In the genomic region with DNA sequence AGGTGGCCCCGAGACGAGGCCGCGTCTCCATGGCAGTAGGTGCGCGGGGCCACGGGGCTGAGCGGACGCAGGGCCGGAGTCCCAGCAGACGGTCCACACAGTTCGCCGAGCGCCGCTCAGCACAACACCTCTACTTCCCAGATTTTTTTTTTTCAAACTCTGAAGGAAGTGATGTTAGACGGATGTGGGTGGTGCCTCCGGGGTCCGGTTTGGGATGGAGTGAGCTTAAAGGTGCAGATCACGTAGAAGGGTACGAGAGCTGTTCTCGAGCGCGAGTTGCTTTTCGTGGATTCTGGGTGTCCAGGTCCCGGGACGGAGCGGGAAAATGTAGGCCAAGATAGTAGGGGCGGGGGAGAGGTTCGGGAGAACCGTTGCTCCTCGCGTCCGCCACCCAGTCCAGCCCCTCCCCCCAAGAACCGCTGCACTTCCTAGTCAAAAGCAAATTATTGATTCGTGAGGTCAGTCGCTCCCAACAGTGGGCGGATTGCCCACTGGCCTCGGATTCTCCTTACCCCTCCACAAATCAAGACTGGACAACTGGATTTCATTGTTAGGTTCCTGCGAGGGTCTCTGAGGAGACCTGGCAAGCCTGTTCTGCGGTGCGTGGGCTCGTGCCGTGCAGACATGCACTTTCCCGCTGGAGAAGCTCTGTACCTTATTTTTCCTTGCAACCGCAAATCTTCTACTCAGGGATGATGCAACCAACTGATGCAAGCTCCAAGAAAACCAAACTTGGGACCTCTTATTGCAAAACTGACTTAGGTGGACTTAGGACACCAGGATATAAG, we compare ENCODE assay signal across 8 cellular contexts. TPM values are rescaled to one million over a fixed set of nuclear protein-coding genes. Genes with fewer than 3 reads are reported as not detected.
DNase-seq lines count a peak whose midpoint lies in the region; ATAC-seq and TF ChIP-seq lines count a peak whose summit lies in the region.

Gene TXNDC12, minus strand, starts transcription at position 126 of the 788 bp plus-strand sequence. Its CDS starts 95 bp downstream, at position 31.

- H3K4me1 ChIP-seq in heart right ventricle: peaks cover 2 to 53% (median 37%) of the 10 kb centered on the region in 9 donors

- H3K9me3 ChIP-seq in heart right ventricle: no peaks in the 10 kb centered on the region

- TF ChIP-seq CTCF in GM12864 (IDR thresholded peaks at IDR 0.05; ENCODE audit: low read depth, low read length, missing control alignments) (no peak), heart right ventricle (IDR thresholded peaks at IDR 0.05) (no peak)

- ATAC-seq in HG02798 (IDR thresholded peaks at IDR 0.05; ENCODE audit: poor library complexity, unreplicated experiment) (peak; percentile 52), heart right ventricle (peak; percentile 81 to 95 (median 88))

- H3K36me3 ChIP-seq in heart right ventricle: peaks cover 0 to 38% (median 4%) of the 10 kb centered on the region in 9 donors

- no peaks in the 10 kb centered on the region for H3K27me3 ChIP-seq in heart right ventricle

- WGBS in heart right ventricle, 2 donors: 0 to 1% methylated on average over 45 of the region's 45 CpGs

- DNase-seq in GM12864 (ENCODE audit: low read depth) (peak; percentile 72), NCI-H146 treated with DMSO at 0.1 percent for 48 hours (lab: John Stamatoyannopoulos, UW; ENCODE audit: unreplicated experiment) (peak; percentile 88), amniotic epithelial cell (ENCODE audit: low read depth) (peak; percentile 94), heart right ventricle (peak; percentile 75 to 86), posterior cingulate gyrus (peak; percentile 71 to 98 (median 79)), ureter (ENCODE audit: low spot score) (peak; percentile 88)

- intact Hi-C loops in T-helper 1 cell treated with Interleukin-12 subunit alpha and Interleukin-12 subunit beta and Interleukin-4 antibody, amounts not matched to agents 30 ng/mL and 1 ng/mL, for 36 hours (cut with micrococcal nuclease): loop anchor here (1.0 to 10.0 kb wide), 10 partner anchors 240 to 1272 kb away; partner anchors contain the start of genes ECHDC2, EPS15, LRP8 and ORC1
- intact Hi-C loops in heart right ventricle (cut with DNase I): loop anchor here in 1 of 10 donors (5.0 kb wide), 1 partner anchor 178 kb away; the partner anchor contains the start of gene NRDC
- intact Hi-C loops in posterior cingulate gyrus (cut with DNase I): loop anchor here (10.0 kb wide), 1 partner anchor 640 kb away; the partner anchor contains the start of gene COA7

- H3K4me3 ChIP-seq in GM12864 (ENCODE audit: low read depth, low read length) (peak within 1 kb of the TSS; percentile 85), heart right ventricle (peak within 1 kb of the TSS; percentile 67 to 99 (median 90))

- peak within 1 kb of the TSS; percentile 73 to 97 (median 90) for H3K27ac ChIP-seq in heart right ventricle

RNA-seq across cellular contexts. Expression of gene TXNDC12, which starts in this region (rescaled TPM):
- total RNA-seq in T-helper 1 cell treated with Interleukin-12 subunit alpha and Interleukin-12 subunit beta and Interleukin-4 antibody, amounts not matched to agents 30 ng/mL and 1 ng/mL, for 36 hours: 53.1 and 59.7 TPM in 2 replicates
- total RNA-seq in heart right ventricle: 10 to 100 TPM; 18.9 to 34.9 (median 27.3) TPM
- polyA plus RNA-seq in heart right ventricle: 10 to 100 TPM; 15.6 to 28.5 TPM
- 41.7 TPM for total RNA-seq in ureter

Comparison
In these comparisons a context has a peak if more than half of its experiments do, and no peak if none do; other contexts are left out.
1. Peak in every context shown above with its lines: DNase-seq, ATAC-seq, H3K4me3 ChIP-seq and H3K27ac ChIP-seq.